Comparison of ENCODE assay signal across 25 cellular contexts in the genomic region with DNA sequence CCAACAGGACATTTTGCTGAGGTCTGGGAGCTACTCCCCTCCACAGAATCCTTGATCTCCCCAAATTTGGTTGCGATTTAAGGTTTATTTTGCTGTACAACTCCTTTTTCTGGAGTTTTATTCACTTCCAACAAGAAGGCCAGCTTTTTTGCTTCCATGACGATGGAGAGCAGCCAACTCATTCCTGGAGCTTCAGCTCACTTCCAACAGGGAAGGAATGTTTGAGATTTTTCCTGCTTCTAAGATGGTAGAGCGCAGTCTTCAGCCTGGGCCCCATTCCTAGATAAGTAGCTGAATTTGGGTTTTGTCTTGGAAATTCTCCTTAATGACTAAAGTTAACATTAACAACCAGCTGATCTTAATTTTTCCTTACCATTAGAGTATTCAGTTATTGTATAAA. TPM values are rescaled to one million over a fixed set of nuclear protein-coding genes. Genes with fewer than 3 reads are reported as not detected.
DNase-seq lines count a peak whose midpoint lies in the region; ATAC-seq, FAIRE-seq and TF ChIP-seq lines count a peak whose summit lies in the region.
"Had no signal": no experiment of that assay in that cellular context is flagged by ENCODE, and none has a peak within 500 bp of the region (broad histone marks: within the 10 kb centered on the region; RNA-seq: fewer than 3 reads in every experiment).

No MANE protein-coding gene starts in this region.

- H3K9me3 Mint-ChIP-seq in mesothelial cell of epicardium = peaks cover 13% of the 10 kb centered on the region

- H3K4me2 ChIP-seq in H1 (ENCODE audit: insufficient read depth in 1 of 2, low read depth in 2 of 2, low read length in 2 of 2) = no peak overlapping the region
- H3K4me2 ChIP-seq in PC-9 = no peak overlapping the region
- H3K4me2 ChIP-seq: SK-N-SH had no signal

- ATAC-seq in HG03045 (IDR thresholded peaks at IDR 0.05; ENCODE audit: unreplicated experiment) = no peak
- ATAC-seq: CD8-positive, alpha-beta T cell; HepG2; Panc1 had no signal

- H2AFZ ChIP-seq in H1 (ENCODE audit: low read length) = peak overlapping the region; percentile 60; the same call in 1 of the 2 replicates
- H2AFZ ChIP-seq in PC-9 = no peak overlapping the region

- H3K4me3 ChIP-seq in H1 (ENCODE audit: extremely low read depth in 1 of 4, insufficient read depth in 2 of 4, low read depth in 3 of 4, low read length in 4 of 4) (no peak overlapping the region), PC-9 (no peak overlapping the region)

- H2BK15ac ChIP-seq in H1 (ENCODE audit: low read length) = no peak overlapping the region

- TF ChIP-seq CTCF in H1 (IDR thresholded peaks at IDR 0.05; ENCODE audit: control extremely low read depth in 1 of 3, insufficient read depth in 1 of 3, low read depth in 1 of 3, low read length in 3 of 3) (no peak), mesothelial cell of epicardium (IDR thresholded peaks at IDR 0.05; ENCODE audit: unreplicated experiment) (no peak), GM10248 (IDR thresholded peaks at IDR 0.05; ENCODE audit: control extremely low read depth, extremely low read depth, low read depth, missing control alignments) (no peak), PC-9 (conservative IDR thresholded peaks at IDR 0.05) (no peak)

- no peaks in the 10 kb centered on the region for H3K9me2 ChIP-seq in PC-9 (ENCODE audit: insufficient read depth)
- H3K9me2 ChIP-seq: SK-N-SH had no signal

- no peaks in the 10 kb centered on the region for H3K27me3 Mint-ChIP-seq in mesothelial cell of epicardium (ENCODE audit: low read depth)

- H4K20me1 ChIP-seq in H1 (replicated peaks in 1 of 2; ENCODE audit: control insufficient read depth in 1 of 2, insufficient read depth in 2 of 2, low read length in 2 of 2) = no peaks in the 10 kb centered on the region
- H4K20me1 ChIP-seq in PC-9 (ENCODE audit: insufficient read depth) = no peaks in the 10 kb centered on the region

- H4K91ac ChIP-seq in H1 (replicated peaks; ENCODE audit: insufficient read length, low read length) = no peak overlapping the region

- no TSS peak for BruUV-seq in PC-9 (replicated peaks; lab: Mats Ljungman, UMichigan)

- no peak overlapping the region for H2BK20ac ChIP-seq in H1 (ENCODE audit: low read length)

- H3K4ac ChIP-seq in H1 (replicated peaks; ENCODE audit: insufficient read length, low read depth, low read length) = no peak overlapping the region

- H3K56ac ChIP-seq in H1 (replicated peaks; ENCODE audit: insufficient read length, low read depth, low read length) = no peak overlapping the region

- CTCF ChIA-PET in H1 (lab: Charles Lee; ENCODE audit: partially characterized antibody) (interaction anchor here (0.6 to 1.5 kb wide), 5 partner anchors 14 to 1159 kb away, joined by 3 to 4 read pairs (median 3); no protein-coding TSS in a partner anchor), GM10248 (lab: Yijun Ruan, JAX) (interaction anchor here (1.0 to 1.2 kb wide), 4 partner anchors 24 to 129 kb away, joined by 3 to 7 read pairs (median 3); a partner anchor contains a TSS), PC-9 (lab: Charles Lee) (no interaction called here)

- peaks cover 0 to 2% (median 0%) of the 10 kb centered on the region in 4 experiments; a peak in 2 of 7 replicates for H3K4me1 ChIP-seq in H1 (replicated peaks in 1 of 4; ENCODE audit: control insufficient read depth in 3 of 4, insufficient read depth in 4 of 4, low read length in 3 of 4)
- H3K4me1 ChIP-seq in PC-9 (replicated peaks; ENCODE audit: insufficient read depth) = peaks cover 18% of the 10 kb centered on the region

- H3K18ac ChIP-seq in H1 (ENCODE audit: extremely low read depth, low read length) = no peak overlapping the region

- no peak for TF ChIP-seq EP300 in H1 (IDR thresholded peaks at IDR 0.05; ENCODE audit: borderline replicate concordance in 1 of 2, low read depth in 2 of 2, low read length in 2 of 2)

- POLR2A ChIA-PET in H1 (lab: Charles Lee; ENCODE audit: partially characterized antibody) (no interaction called here), GM10248 (lab: Yijun Ruan, JAX) (no interaction called here), PC-9 (lab: Charles Lee; ENCODE audit: unreplicated experiment) (no interaction called here)

- no peak for TF ChIP-seq RAD21 in H1 (IDR thresholded peaks at IDR 0.05 in 1 of 2, conservative IDR thresholded peaks at IDR 0.05 in 1 of 2; ENCODE audit: low read depth in 2 of 2, low read length in 2 of 2)

- peak overlapping the region; percentile 16 for H3K27ac Mint-ChIP-seq in mesothelial cell of epicardium
- H3K27ac Mint-ChIP-seq: CD8-positive, alpha-beta T cell had no signal

- 0 out of 2 replicates have a peak, but pooled peaks cover 6% of the 10 kb centered on the region for H3F3A ChIP-seq in PC-9 (ENCODE audit: insufficient read depth, low read depth)

- no peak overlapping the region for H4K5ac ChIP-seq in H1 (ENCODE audit: insufficient read length, low read depth, low read length)

- no peak overlapping the region for H2AK5ac ChIP-seq in H1 (ENCODE audit: low read depth, low read length)

- DNase-seq in NCI-H226 (peak; percentile 52), H1 (ENCODE audit: low read depth in 1 of 2, low spot score in 2 of 2) (no peak), mesothelial cell of epicardium (ENCODE audit: low spot score in 2 of 2, unreplicated experiment in 2 of 2) (no peak), GM10248 (ENCODE audit: extremely low spot score) (no peak), PC-9 (no peak), cardiac septum (ENCODE audit: low spot score) (no peak)
- DNase-seq: ACHN; C1 segment of cervical spinal cord; CD8-positive, alpha-beta T cell; DND-41; KBM-7; MM.1S; NCI-H1048; NCI-H1417 treated with DMSO at 0.1 percent for 48 hours; NCI-H187 treated with DMSO at 0.1 percent for 48 hours; NCI-H2107; NCI-H510A; NK-92 treated with Interleukin-12 subunit alpha and Interleukin-12 subunit beta, amount 100 ng/mL, for 24 hours; SIG-M5; SK-N-SH had no signal

- H3K4me3 Mint-ChIP-seq in mesothelial cell of epicardium = no peak overlapping the region
- H3K4me3 Mint-ChIP-seq: CD8-positive, alpha-beta T cell had no signal

- H3K23me2 ChIP-seq in H1 (ENCODE audit: low read depth, low read length) = no peaks in the 10 kb centered on the region

- no peak for TF ChIP-seq POLR2A in H1 (IDR thresholded peaks at IDR 0.05; ENCODE audit: control extremely low read depth in 1 of 2, low read depth in 2 of 2, low read length in 2 of 2)

- intact Hi-C loops in PC-9 (cut with micrococcal nuclease; ENCODE audit: unreplicated experiment) (no loop called here), cardiac septum (cut with DNase I) (no loop called here)

- FAIRE-seq in H1 (lab: Jason Lieb, UNC) = no peak
- FAIRE-seq: HepG2 had no signal

- WGBS in H1 (ENCODE audit: extremely low coverage in 1 of 2, insufficient coverage in 1 of 2, insufficient read length in 1 of 2, insufficient replicate concordance in 2 of 2, low coverage in 1 of 2, low lambda C conversion rate in 2 of 2, missing lambda C conversion rate in 1 of 2), 2 experiments = 86% methylated on average over 3 of the region's 3 CpGs; no CpG with 5 or more reads in 1 of the 2 experiments

- H2BK12ac ChIP-seq in H1 (ENCODE audit: low read depth, low read length) = no peak overlapping the region

- no peaks in the 10 kb centered on the region for H3K79me1 ChIP-seq in H1 (ENCODE audit: low read depth, low read length)

- H2BK120ac ChIP-seq in H1 (replicated peaks; ENCODE audit: low read depth, low read length) = no peak overlapping the region

- no peaks in the 10 kb centered on the region; a peak in 1 of 8 replicates for H3K36me3 ChIP-seq in H1 (ENCODE audit: control insufficient read depth in 2 of 4, insufficient read depth in 4 of 4, low read length in 3 of 4)
- H3K36me3 ChIP-seq in PC-9 (ENCODE audit: low read depth) = no peaks in the 10 kb centered on the region

- H3K27me3 ChIP-seq in H1 (replicated peaks in 1 of 4; ENCODE audit: control insufficient read depth in 3 of 4, extremely low read depth in 1 of 4, insufficient read depth in 3 of 4, low read length in 3 of 4) (no peaks in the 10 kb centered on the region), PC-9 (ENCODE audit: insufficient read depth, low read depth) (no peaks in the 10 kb centered on the region)

- H2BK5ac ChIP-seq in H1 (ENCODE audit: low read depth, low read length) = no peak overlapping the region

- H3K23ac ChIP-seq in H1 (ENCODE audit: insufficient read length) = no peak overlapping the region

- H3K79me2 ChIP-seq in H1 (ENCODE audit: control insufficient read depth in 1 of 2, insufficient read depth in 2 of 2, low read length in 2 of 2) (no peaks in the 10 kb centered on the region), PC-9 (ENCODE audit: low read depth) (no peaks in the 10 kb centered on the region)

- no peak overlapping the region for H3K14ac ChIP-seq in H1 (ENCODE audit: insufficient read length)

- H3K9me3 ChIP-seq in H1 (ENCODE audit: insufficient read depth in 2 of 2, low read depth in 1 of 2, low read length in 1 of 2) = peaks cover 15 to 22% of the 10 kb centered on the region in 2 experiments
- peaks cover 23% of the 10 kb centered on the region; the same call in 1 of the 2 replicates for H3K9me3 ChIP-seq in PC-9 (ENCODE audit: insufficient read depth, low read depth)

- H3K36me3 Mint-ChIP-seq in mesothelial cell of epicardium = peaks cover 8% of the 10 kb centered on the region
- H3K36me3 Mint-ChIP-seq: CD8-positive, alpha-beta T cell had no signal

- peaks cover 15% of the 10 kb centered on the region for H3K4me1 Mint-ChIP-seq in mesothelial cell of epicardium

- no peak overlapping the region for H4K8ac ChIP-seq in H1 (ENCODE audit: extremely low read depth, insufficient read depth, low read length)

- H3K27ac ChIP-seq in H1 (ENCODE audit: low read depth, low read length) (no peak overlapping the region), PC-9 (no peak overlapping the region)

- H3K9ac ChIP-seq in H1 (replicated peaks in 1 of 4; ENCODE audit: extremely low read depth in 1 of 4, low read depth in 3 of 4, low read length in 3 of 4) = no peak overlapping the region
- H3K9ac ChIP-seq: SK-N-SH had no signal

RNA-seq across cellular contexts. Expression of a gene that starts 30.9 kb away (rescaled TPM):
- total RNA-seq in H1 (2021; fragmentation: NEBNext Ultra II Directional; extraction: Animal tissue kit (Norgen Biotek cat#: 25700)) = 48.3 and 51.9 TPM in 2 replicates
- 14.4 and 16.5 TPM in 2 replicates for polyA plus RNA-seq in H1 (2011; rRNA removed)
- polyA plus RNA-seq in H1 (2011; cell fraction: cytosol; rRNA removed) = 12.2 TPM
- polyA plus RNA-seq in H1 (2011; cell fraction: nucleus; rRNA removed) = 21.2 TPM
- polyA plus RNA-seq in H1 (2012, experiment 1 of 2) = 12.1 to 15.9 TPM (median 14.9 TPM) in 4 replicates
- polyA plus RNA-seq in H1 (2012, experiment 2 of 2) = 2.5 TPM
- polyA plus RNA-seq in H1 (2013, experiment 1 of 2) = 22.8 TPM
- polyA plus RNA-seq in H1 (2013, experiment 2 of 2) = 25.6 TPM
- polyA minus RNA-seq in H1 (2011; rRNA and poly(A)+ RNA removed) = 33.3 and 34.7 TPM in 2 replicates
- polyA minus RNA-seq in H1 (2011; cell fraction: cytosol; rRNA and poly(A)+ RNA removed) = 19.2 TPM
- 74.4 TPM for polyA minus RNA-seq in H1 (2011; cell fraction: nucleus; rRNA and poly(A)+ RNA removed)
- total RNA-seq in mesothelial cell of epicardium (77.8 to 82.8 TPM (median 80.4 TPM) in 3 replicates), PC-9 (2021) (41.2 and 41.9 TPM in 2 replicates), cardiac septum (30.1 TPM)

RNA-seq across cellular contexts. Expression of a gene that starts 43.5 kb away (rescaled TPM):
- total RNA-seq in H1 (2021; fragmentation: NEBNext Ultra II Directional; extraction: Animal tissue kit (Norgen Biotek cat#: 25700)) = not detected in 2 replicates
- polyA plus RNA-seq in H1 (2011; rRNA removed) = not detected in 2 replicates
- polyA plus RNA-seq in H1 (2011; cell fraction: cytosol; rRNA removed) = 0.03 TPM
- polyA plus RNA-seq in H1 (2011; cell fraction: nucleus; rRNA removed) = not detected
- not detected in 4 replicates for polyA plus RNA-seq in H1 (2012, experiment 1 of 2)
- not detected for polyA plus RNA-seq in H1 (2012, experiment 2 of 2)
- polyA plus RNA-seq in H1 (2013, experiment 1 of 2) = 0.06 TPM
- polyA plus RNA-seq in H1 (2013, experiment 2 of 2) = 0.13 TPM
- polyA minus RNA-seq in H1 (2011; rRNA and poly(A)+ RNA removed) = 0.16 and 0.20 TPM in 2 replicates
- not detected for polyA minus RNA-seq in H1 (2011; cell fraction: cytosol; rRNA and poly(A)+ RNA removed)
- not detected for polyA minus RNA-seq in H1 (2011; cell fraction: nucleus; rRNA and poly(A)+ RNA removed)
- not detected in 3 replicates for total RNA-seq in mesothelial cell of epicardium
- not detected in 2 replicates for total RNA-seq in PC-9 (2021)
- total RNA-seq in cardiac septum = not detected
- total RNA-seq: CD8-positive, alpha-beta T cell; G401; H4 had no signal
- polyA plus RNA-seq: SK-N-SH had no signal
